ENCODE assay signal across 9 cellular contexts in the genomic region with DNA sequence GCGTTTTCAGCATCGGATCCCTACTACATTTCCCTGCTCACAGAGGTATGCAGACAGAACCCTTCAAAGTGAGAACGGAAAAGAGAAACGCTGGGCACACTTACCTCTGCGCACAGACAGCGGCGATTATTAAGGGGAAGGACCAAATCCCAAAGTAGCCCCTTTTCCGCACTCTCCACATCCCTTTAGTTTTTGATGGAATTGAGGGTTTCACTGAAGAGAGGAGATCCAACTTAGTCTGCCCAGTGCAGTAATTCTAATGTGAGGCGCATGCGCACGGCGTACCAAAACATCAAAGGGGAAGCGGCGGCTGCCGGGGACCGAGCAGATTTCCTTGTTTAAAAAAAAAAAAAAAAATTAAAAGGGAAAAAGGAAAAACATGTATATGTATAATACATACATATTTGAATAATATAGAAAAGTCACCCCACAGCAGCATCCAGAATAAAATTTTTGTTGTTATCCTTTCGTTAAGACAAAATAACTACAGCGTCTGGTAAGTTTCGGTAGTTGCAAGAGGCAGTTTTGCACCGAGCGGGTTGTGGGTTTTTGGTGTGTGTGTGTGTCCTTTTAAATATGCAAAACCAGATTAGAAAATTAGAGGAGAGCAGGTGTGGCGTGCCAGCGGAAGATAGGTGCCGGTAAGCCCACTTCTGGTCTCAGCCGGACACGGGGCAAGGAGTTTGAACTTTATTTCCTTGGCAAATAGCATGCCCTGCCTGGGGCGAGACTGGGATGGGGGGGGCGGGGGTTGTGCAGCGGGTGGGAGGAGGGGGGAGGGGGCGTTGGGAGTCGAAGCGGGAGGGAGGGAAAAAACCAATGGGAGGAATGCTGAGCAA. TPM values are rescaled to one million over a fixed set of nuclear protein-coding genes. Genes with fewer than 3 reads are reported as not detected.
DNase-seq lines count a peak whose midpoint lies in the region; ATAC-seq, FAIRE-seq and TF ChIP-seq lines count a peak whose summit lies in the region.
"Had no signal": no experiment of that assay in that cellular context is flagged by ENCODE, and none has a peak within 500 bp of the region (broad histone marks: within the 10 kb centered on the region; RNA-seq: fewer than 3 reads in every experiment).

A gene (minus strand): TSS at position 263 of the 839 bp plus-strand sequence. CDS start 82 bp downstream, at position 181.

- H4K20me1 ChIP-seq in K562 (replicated peaks; ENCODE audit: control insufficient read depth, insufficient read depth, low read length) = no peaks in the 10 kb centered on the region

- intact Hi-C loops in K562 (cut with micrococcal nuclease) = loop anchor here (10.0 kb wide), 1 partner anchor 1858 kb away; no protein-coding TSS in a partner anchor
- intact Hi-C loops in sciatic nerve (cut with DNase I) = no loop called here

- TF ChIP-seq RAD21 in K562 (CRISPR knock-in tag; conservative IDR thresholded peaks at IDR 0.05 in 1 of 2, IDR thresholded peaks at IDR 0.05 in 1 of 2) = no peak

- H3K9me3 ChIP-seq in K562 (replicated peaks; ENCODE audit: control insufficient read depth, insufficient read depth, low read depth, low read length) (no peaks in the 10 kb centered on the region), iPS-18c (ENCODE audit: control insufficient read depth, insufficient read depth, low read length) (no peaks in the 10 kb centered on the region)

- TF ChIP-seq CTCF in BJ (IDR thresholded peaks at IDR 0.05; ENCODE audit: insufficient read depth, low read depth, low read length) (no peak), K562 (IDR thresholded peaks at IDR 0.05 in 2 of 3, conservative IDR thresholded peaks at IDR 0.05 in 1 of 3; ENCODE audit: insufficient read depth in 2 of 3, low read depth in 1 of 3, low read length in 3 of 3) (no peak)

- no peak for FAIRE-seq in K562 (lab: Jason Lieb, UNC)

- no peak for TF ChIP-seq EP300 in K562 (IDR thresholded peaks at IDR 0.05; ENCODE audit: low read length)

- peak; percentile 66 for ATAC-seq in GM18508 (IDR thresholded peaks at IDR 0.05; ENCODE audit: insufficient read depth, unreplicated experiment)
- peak; percentile 69 for ATAC-seq in HG02970 (IDR thresholded peaks at IDR 0.05; ENCODE audit: low FRiP score, unreplicated experiment)
- ATAC-seq in K562 = no peak
- peak; percentile 59 for ATAC-seq in sciatic nerve

- no peak for TF ChIP-seq POLR2A in K562 (conservative IDR thresholded peaks at IDR 0.05)

- H3K27me3 ChIP-seq in BJ (ENCODE audit: control insufficient read depth, insufficient read depth, low read length) (peaks cover 5% of the 10 kb centered on the region; the same call in 1 of the 2 replicates), K562 (ENCODE audit: control insufficient read depth in 2 of 2, insufficient read depth in 2 of 2, low read length in 2 of 2) (no peaks in the 10 kb centered on the region)

- H3K9me1 ChIP-seq in K562 (ENCODE audit: control insufficient read depth, insufficient read depth, low read length) = no peaks in the 10 kb centered on the region

- no peaks in the 10 kb centered on the region for H3K79me2 ChIP-seq in K562 (ENCODE audit: control insufficient read depth, insufficient read depth, low read length)

- H3K36me3 ChIP-seq in BJ (ENCODE audit: control insufficient read depth, insufficient read depth, low read length) = no peaks in the 10 kb centered on the region
- H3K36me3 ChIP-seq in K562 (ENCODE audit: control insufficient read depth, insufficient read depth, low read length) = no peaks in the 10 kb centered on the region

- in situ Hi-C loops in K562 (cut with MboI) = no loop called here

- DNase-seq in BJ (ENCODE audit: low read depth) (no peak), NCI-H748 (lab: John Stamatoyannopoulos, UW; ENCODE audit: unreplicated experiment) (peak; percentile 65), K562 (ENCODE audit: extremely low read depth in 1 of 4, low spot score in 3 of 4) (peak in 3 of 4 experiments; percentile 11 to 26 (median 16)), sciatic nerve (ENCODE audit: low spot score) (peak; percentile 67)
- no peak for DNase-seq in effector CD4-positive, alpha-beta T cell

- CTCF ChIA-PET in BJ (lab: Yijun Ruan, JAX) = interaction anchor here (1.3 kb wide), 1 partner anchor 15 kb away, joined by 3 read pairs; no protein-coding TSS in a partner anchor
- CTCF ChIA-PET in K562 (lab: Yijun Ruan, JAX; ENCODE audit: low intra/inter-chr PET ratio) = no interaction called here

- H3K4me3 ChIP-seq in BJ (ENCODE audit: low read depth, low read length) (peak within 1 kb of the TSS; percentile 14), K562 (no peak within 1 kb of the TSS), iPS-18c (ENCODE audit: insufficient read depth, low read depth, low read length) (peak within 1 kb of the TSS; percentile 61)

- 4% methylated on average over 27 of the region's 32 CpGs for WGBS in K562 (ENCODE audit: insufficient coverage, low coverage, missing lambda C conversion rate)

- no TSS peak for BruUV-seq in K562 (replicated peaks; lab: Mats Ljungman, UMichigan)

- POLR2A ChIA-PET in BJ (lab: Charles Lee) (no interaction called here), K562 (lab: Yijun Ruan, JAX) (no interaction called here)

- H3K4me1 ChIP-seq in K562 (replicated peaks in 1 of 2; ENCODE audit: control insufficient read depth in 2 of 2, insufficient read depth in 2 of 2, low read length in 2 of 2) = no peaks in the 10 kb centered on the region; a peak in 1 of 5 replicates

- H3K9ac ChIP-seq in K562 (ENCODE audit: insufficient read depth in 1 of 2, low read depth in 2 of 2, low read length in 2 of 2) = no peak within 1 kb of the TSS

- no peak within 1 kb of the TSS for H3K4me2 ChIP-seq in K562 (ENCODE audit: insufficient read depth, low read length)

- H3K27ac ChIP-seq in K562 (ENCODE audit: extremely low read depth, low read depth, low read length) = no peak within 1 kb of the TSS

- no peak within 1 kb of the TSS; the same call in 1 of the 2 replicates for H2AFZ ChIP-seq in K562 (ENCODE audit: low read depth, low read length)

TF ChIP-seq in K562, 482 proteins besides CTCF, POLR2A, EP300 and RAD21:
- TF ChIP-seq ZC3H8 (IDR thresholded peaks at IDR 0.05) (no peak), NRF1 (conservative IDR thresholded peaks at IDR 0.05 in 1 of 2, IDR thresholded peaks at IDR 0.05 in 1 of 2) (peak; percentile 83 to 84)
- TF ChIP-seq, protein P1, sequence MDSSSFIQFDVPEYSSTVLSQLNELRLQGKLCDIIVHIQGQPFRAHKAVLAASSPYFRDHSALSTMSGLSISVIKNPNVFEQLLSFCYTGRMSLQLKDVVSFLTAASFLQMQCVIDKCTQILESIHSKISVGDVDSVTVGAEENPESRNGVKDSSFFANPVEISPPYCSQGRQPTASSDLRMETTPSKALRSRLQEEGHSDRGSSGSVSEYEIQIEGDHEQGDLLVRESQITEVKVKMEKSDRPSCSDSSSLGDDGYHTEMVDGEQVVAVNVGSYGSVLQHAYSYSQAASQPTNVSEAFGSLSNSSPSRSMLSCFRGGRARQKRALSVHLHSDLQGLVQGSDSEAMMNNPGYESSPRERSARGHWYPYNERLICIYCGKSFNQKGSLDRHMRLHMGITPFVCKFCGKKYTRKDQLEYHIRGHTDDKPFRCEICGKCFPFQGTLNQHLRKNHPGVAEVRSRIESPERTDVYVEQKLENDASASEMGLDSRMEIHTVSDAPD (CRISPR knock-in tag; IDR thresholded peaks at IDR 0.05) = no peak

RNA-seq across cellular contexts. Expression of the gene that starts here (rescaled TPM):
- polyA plus RNA-seq in BJ (2011; rRNA removed) (not detected in 2 replicates), K562 (2011; rRNA removed) (not detected in 2 replicates), K562 (2014; fragmentation: Illumina TruSeq; extraction: Trizol) (not detected in 2 replicates), K562 (2014; fragmentation: Nextera tagmentation; extraction: Ambion mirVana) (not detected), K562 (2014; rRNA removed) (not detected in 2 replicates)
- polyA minus RNA-seq in BJ (2011; rRNA and poly(A)+ RNA removed) = not detected in 2 replicates
- total RNA-seq in K562 (2011; cell fraction: chromatin; rRNA removed; ENCODE audit: low replicate concordance) = 0.23 TPM in 1 of 2 replicates, not detected in the other
- not detected in 2 replicates for total RNA-seq in K562 (2011; cell fraction: nucleolus; rRNA removed)
- not detected in 2 replicates for total RNA-seq in K562 (2011; cell fraction: nucleoplasm; rRNA removed)
- total RNA-seq in K562 (2014; rRNA removed) (not detected in 2 replicates), K562 (2014; rRNA removed; fragmentation: Illumina TruSeq; extraction: Trizol) (not detected in 2 replicates), K562 (2015; rRNA removed; fragmentation: Illumina TruSeq; extraction: Trizol) (not detected in 2 replicates), K562 (2021) (not detected in 2 replicates), sciatic nerve (0.13 TPM)
- not detected in 2 replicates for polyA plus RNA-seq in K562 (2011; cell fraction: cytosol; rRNA removed)
- polyA plus RNA-seq in K562 (2011; cell fraction: nucleus; rRNA removed) = not detected in 2 replicates
- polyA plus RNA-seq in K562 (2012) = not detected in 2 replicates
- polyA minus RNA-seq in K562 (2011; rRNA and poly(A)+ RNA removed) = not detected in 2 replicates
- polyA minus RNA-seq in K562 (2011; cell fraction: cytosol; rRNA and poly(A)+ RNA removed) = not detected in 2 replicates
- polyA minus RNA-seq in K562 (2011; cell fraction: nucleus; rRNA and poly(A)+ RNA removed) = not detected in 2 replicates
- total RNA-seq: T-helper 1 cell treated with Interleukin-12 subunit alpha and Interleukin-12 subunit beta and Interleukin-4 antibody, amounts not matched to agents 30 ng/mL and 1 ng/mL, for 36 hours had no signal

Comparison
In these comparisons a context has a peak if more than half of its experiments do, and no peak if none do; other contexts are left out.
1. Peak in DNase-seq in K562; RNA of the gene not detected or under 1 TPM.
2. Peak in DNase-seq and ATAC-seq in sciatic nerve; RNA of the gene not detected or under 1 TPM.